Comparison of ENCODE assay signal across 2 cellular contexts in genomic region chr2:131646669-131647297, GRCh38.
TF ChIP-seq lines count a peak whose summit lies in the region.

No MANE protein-coding gene starts in this region.

TF ChIP-seq in IMR-90, 13 proteins besides CTCF, POLR2A, EP300 and RAD21:
- TF ChIP-seq NFE2L2 (IDR thresholded peaks at IDR 0.05; ENCODE audit: low read depth, low read length) (no peak), BHLHE40 (IDR thresholded peaks at IDR 0.05; ENCODE audit: low read depth, low read length) (no peak), CHD1 (IDR thresholded peaks at IDR 0.05; ENCODE audit: low read depth, low read length) (no peak), SMC3 (IDR thresholded peaks at IDR 0.05; ENCODE audit: low read depth, low read length) (no peak), FOS (IDR thresholded peaks at IDR 0.05; ENCODE audit: low read depth, low read length) (no peak), MAZ (IDR thresholded peaks at IDR 0.05; ENCODE audit: borderline replicate concordance, low read depth, low read length) (no peak), MXI1 (IDR thresholded peaks at IDR 0.05; ENCODE audit: borderline replicate concordance, low read depth, low read length) (no peak), MAFK (IDR thresholded peaks at IDR 0.05; ENCODE audit: low read depth, low read length) (no peak), RFX5 (IDR thresholded peaks at IDR 0.05; ENCODE audit: low read depth, low read length) (no peak), RCOR1 (IDR thresholded peaks at IDR 0.05; ENCODE audit: insufficient replicate concordance, low read length) (no peak), CEBPB (IDR thresholded peaks at IDR 0.05; ENCODE audit: low read depth, low read length) (no peak), USF2 (IDR thresholded peaks at IDR 0.05; ENCODE audit: low read depth, low read length) (no peak), ELK1 (IDR thresholded peaks at IDR 0.05; ENCODE audit: borderline replicate concordance, low read depth, low read length) (no peak)

TF ChIP-seq in endothelial cell of umbilical vein, 7 proteins besides CTCF, POLR2A, EP300 and RAD21:
- TF ChIP-seq FOS (IDR thresholded peaks at IDR 0.05; ENCODE audit: borderline replicate concordance, insufficient read depth, low read length) (no peak), POLR2AphosphoS5 (IDR thresholded peaks at IDR 0.05; ENCODE audit: insufficient read depth, low read depth, low read length) (no peak), EZH2 (IDR thresholded peaks at IDR 0.05; ENCODE audit: borderline replicate concordance, low read depth, low read length, severe bottlenecking) (peak; percentile 64), MYC (IDR thresholded peaks at IDR 0.05; ENCODE audit: low read depth, low read length) (no peak)
